ENCODE assay signal across 23 cellular contexts in genomic region chr7:156547884-156548561, GRCh38.
"Had no signal": no experiment of that assay in that cellular context is flagged by ENCODE, and none has a peak within 500 bp of the region (broad histone marks: within the 10 kb centered on the region; RNA-seq: fewer than 3 reads in every experiment).

No MANE protein-coding gene starts in this region.

- H3K27ac Mint-ChIP-seq: activated naive CD8-positive, alpha-beta T cell treated with anti-CD3 and anti-CD28 coated beads for 36 hours; activated T-helper 17 cell treated with anti-CD3 and anti-CD28 coated beads, Interleukin-2, amount 50 U/mL, for 72 hours; endodermal cell had no signal

- H3K4me1 Mint-ChIP-seq: activated naive CD8-positive, alpha-beta T cell treated with anti-CD3 and anti-CD28 coated beads for 36 hours; activated T-helper 17 cell treated with anti-CD3 and anti-CD28 coated beads, Interleukin-2, amount 50 U/mL, for 72 hours; endodermal cell; naive thymus-derived CD8-positive, alpha-beta T cell had no signal

- ATAC-seq: activated T-helper 17 cell treated with anti-CD3 and anti-CD28 coated beads, Interleukin-2, amount 50 U/mL, for 72 hours; foreskin keratinocyte; left colon; lower lobe of right lung; naive thymus-derived CD8-positive, alpha-beta T cell; psoas muscle; right cardiac atrium; stimulated activated naive CD8-positive, alpha-beta T cell treated with anti-CD3 and anti-CD28 coated beads, Interleukin-15, Interleukin-2, amounts not matched to agents 100 U/mL and 50 U/mL, for 24 hours had no signal

- H3K4me1 ChIP-seq: foreskin keratinocyte, lower lobe of right lung, psoas muscle, tibial nerve, vagina had no signal

- H3K36me3 ChIP-seq: cardiac muscle cell, lower lobe of right lung, ovary, vagina, WERI-Rb-1 had no signal

- H3K4me3 ChIP-seq: cardiac muscle cell, dorsolateral prefrontal cortex, hepatocyte, lower lobe of right lung, ovary, psoas muscle, tibial nerve, vagina had no signal

- H3K4me2 ChIP-seq: hepatocyte had no signal

- H3K9me3 Mint-ChIP-seq: endodermal cell had no signal

- H3K9me3 ChIP-seq: lower lobe of right lung, ovary, psoas muscle had no signal

- DNase-seq: activated CD4-positive, alpha-beta T cell treated with anti-CD3 and anti-CD28 coated beads, Interleukin-2, amount 50 U/mL, for 48 hours; activated naive CD4-positive, alpha-beta T cell; activated naive CD8-positive, alpha-beta T cell treated with anti-CD3 and anti-CD28 coated beads for 36 hours; activated T-cell treated with anti-CD3 and anti-CD28 coated beads for 4 hours; amniotic stem cell; dorsolateral prefrontal cortex; endodermal cell; foreskin keratinocyte; left colon; lower lobe of right lung; naive thymus-derived CD8-positive, alpha-beta T cell; ovary; psoas muscle; right cardiac atrium; stimulated activated CD4-positive, alpha-beta T cell treated with anti-CD3 and anti-CD28 coated beads, Interleukin-2, amount 100 ng/mL, for 24 hours; stimulated activated naive CD8-positive, alpha-beta T cell treated with anti-CD3 and anti-CD28 coated beads, Interleukin-15, Interleukin-2, amounts not matched to agents 100 U/mL and 50 U/mL, for 24 hours; WERI-Rb-1 had no signal

- H3K27me3 Mint-ChIP-seq: activated T-helper 17 cell treated with anti-CD3 and anti-CD28 coated beads, Interleukin-2, amount 50 U/mL, for 72 hours had no signal

- H3K27ac ChIP-seq: cardiac muscle cell, dorsolateral prefrontal cortex, epithelial cell of prostate, foreskin keratinocyte, hepatocyte, lower lobe of right lung, ovary, psoas muscle, tibial nerve, vagina, WERI-Rb-1 had no signal

- H3K27me3 ChIP-seq: cardiac muscle cell, dorsolateral prefrontal cortex, foreskin keratinocyte, hepatocyte, ovary, tibial nerve, vagina had no signal

- H3K36me3 Mint-ChIP-seq: activated naive CD8-positive, alpha-beta T cell treated with anti-CD3 and anti-CD28 coated beads for 36 hours had no signal

- H3K4me3 Mint-ChIP-seq: activated naive CD8-positive, alpha-beta T cell treated with anti-CD3 and anti-CD28 coated beads for 36 hours; activated T-helper 17 cell treated with anti-CD3 and anti-CD28 coated beads, Interleukin-2, amount 50 U/mL, for 72 hours; endodermal cell; naive thymus-derived CD8-positive, alpha-beta T cell had no signal
